In the genomic region with DNA sequence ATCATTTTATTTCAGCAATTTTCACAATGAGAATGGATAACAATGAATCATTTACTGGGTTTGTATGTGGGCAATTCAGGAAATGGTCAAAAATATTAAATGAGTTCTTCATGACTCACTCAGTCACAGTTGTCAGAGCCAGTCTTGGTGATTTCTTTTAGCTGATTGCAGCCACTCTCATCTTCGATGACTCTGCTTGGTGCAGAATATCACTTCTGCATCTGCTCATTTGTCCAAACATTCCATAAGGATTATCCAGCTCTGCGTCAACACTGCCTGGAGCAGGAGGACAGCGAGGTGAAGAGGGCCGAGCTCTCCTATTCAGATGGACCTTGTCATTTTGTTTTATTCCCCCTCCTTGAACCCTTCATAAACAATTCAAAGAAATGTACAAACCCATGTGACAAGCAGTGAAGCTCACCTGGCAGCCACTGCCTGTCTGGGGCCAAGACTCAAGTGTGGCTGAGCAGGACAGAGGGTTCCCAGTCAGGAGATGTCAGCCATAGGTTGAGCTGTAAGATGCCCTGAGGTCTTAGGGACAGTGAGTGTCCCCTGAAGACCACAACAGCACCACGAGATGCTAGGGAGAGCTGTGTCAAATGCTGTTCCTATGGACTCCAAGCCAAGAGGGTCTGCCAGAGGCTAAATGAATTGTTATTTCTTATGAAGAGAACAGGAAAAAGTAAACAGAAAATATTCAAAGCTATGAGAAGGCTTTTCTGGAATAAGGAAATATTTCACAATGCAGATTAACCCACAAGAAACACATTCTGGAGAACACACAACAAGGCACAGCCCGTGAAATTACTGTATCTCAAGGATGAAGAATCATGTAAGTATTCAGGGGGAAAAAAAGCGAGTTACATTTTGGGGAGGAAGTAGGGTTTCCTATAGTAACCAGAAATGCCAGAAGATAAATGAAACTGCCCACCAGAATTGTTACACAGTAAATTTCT, we compare ENCODE assay signal across 1 cellular context.
A peak's percentile ranks its signal among the peaks of the same experiment; 100 is the strongest.
TF ChIP-seq lines count a peak whose summit lies in the region.

No MANE protein-coding gene starts in this region.

TF ChIP-seq in HepG2, 621 proteins besides CTCF, POLR2A, EP300 and RAD21 (continued from another document):
- TF ChIP-seq ZNF281 (CRISPR knock-in tag; IDR thresholded peaks at IDR 0.05; ENCODE audit: borderline replicate concordance) (no peak), ZNF253 (CRISPR knock-in tag; IDR thresholded peaks at IDR 0.05; ENCODE audit: borderline replicate concordance) (no peak), ZNF878 (CRISPR knock-in tag; IDR thresholded peaks at IDR 0.05) (no peak), NR3C1 (CRISPR knock-in tag; IDR thresholded peaks at IDR 0.05) (no peak), RFX5 (IDR thresholded peaks at IDR 0.05; ENCODE audit: low read depth, low read length) (no peak), ATM (IDR thresholded peaks at IDR 0.05; ENCODE audit: borderline replicate concordance) (no peak), HDAC1 (CRISPR knock-in tag; IDR thresholded peaks at IDR 0.05) (peak; percentile 34; the same call in 1 of the 2 replicates), CBX2 (IDR thresholded peaks at IDR 0.05; ENCODE audit: low read depth, low read length) (no peak), CBX2 (CRISPR knock-in tag; IDR thresholded peaks at IDR 0.05; ENCODE audit: low read depth) (no peak), ZNF251 (CRISPR knock-in tag; IDR thresholded peaks at IDR 0.05) (no peak), ZFY (CRISPR knock-in tag; IDR thresholded peaks at IDR 0.05) (no peak), HES4 (CRISPR knock-in tag; IDR thresholded peaks at IDR 0.05; ENCODE audit: borderline replicate concordance) (no peak), MIER3 (CRISPR knock-in tag; IDR thresholded peaks at IDR 0.05; ENCODE audit: borderline replicate concordance) (no peak), ZNF468 (CRISPR knock-in tag; IDR thresholded peaks at IDR 0.05) (no peak), FOSL2 (CRISPR knock-in tag; IDR thresholded peaks at IDR 0.05) (peak; percentile 67), PITX1 (CRISPR knock-in tag; IDR thresholded peaks at IDR 0.05) (peak; percentile 64)
- TF ChIP-seq, protein P1, sequence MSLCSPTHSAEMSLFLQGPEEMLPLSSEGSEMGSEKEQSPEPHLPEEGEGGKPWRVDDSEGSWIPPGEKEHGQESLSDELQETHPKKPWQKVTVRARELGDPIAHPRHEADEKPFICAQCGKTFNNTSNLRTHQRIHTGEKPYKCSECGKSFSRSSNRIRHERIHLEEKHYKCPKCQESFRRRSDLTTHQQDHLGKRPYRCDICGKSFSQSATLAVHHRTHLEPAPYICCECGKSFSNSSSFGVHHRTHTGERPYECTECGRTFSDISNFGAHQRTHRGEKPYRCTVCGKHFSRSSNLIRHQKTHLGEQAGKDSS (CRISPR knock-in tag; IDR thresholded peaks at IDR 0.05; ENCODE audit: borderline replicate concordance, low read depth) = no peak
- TF ChIP-seq, protein P2, sequence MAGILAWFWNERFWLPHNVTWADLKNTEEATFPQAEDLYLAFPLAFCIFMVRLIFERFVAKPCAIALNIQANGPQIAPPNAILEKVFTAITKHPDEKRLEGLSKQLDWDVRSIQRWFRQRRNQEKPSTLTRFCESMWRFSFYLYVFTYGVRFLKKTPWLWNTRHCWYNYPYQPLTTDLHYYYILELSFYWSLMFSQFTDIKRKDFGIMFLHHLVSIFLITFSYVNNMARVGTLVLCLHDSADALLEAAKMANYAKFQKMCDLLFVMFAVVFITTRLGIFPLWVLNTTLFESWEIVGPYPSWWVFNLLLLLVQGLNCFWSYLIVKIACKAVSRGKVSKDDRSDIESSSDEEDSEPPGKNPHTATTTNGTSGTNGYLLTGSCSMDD (CRISPR knock-in tag; IDR thresholded peaks at IDR 0.05) = no peak
TF ChIP-seq in HepG2: peak in this region for 6.
